In the genomic region with DNA sequence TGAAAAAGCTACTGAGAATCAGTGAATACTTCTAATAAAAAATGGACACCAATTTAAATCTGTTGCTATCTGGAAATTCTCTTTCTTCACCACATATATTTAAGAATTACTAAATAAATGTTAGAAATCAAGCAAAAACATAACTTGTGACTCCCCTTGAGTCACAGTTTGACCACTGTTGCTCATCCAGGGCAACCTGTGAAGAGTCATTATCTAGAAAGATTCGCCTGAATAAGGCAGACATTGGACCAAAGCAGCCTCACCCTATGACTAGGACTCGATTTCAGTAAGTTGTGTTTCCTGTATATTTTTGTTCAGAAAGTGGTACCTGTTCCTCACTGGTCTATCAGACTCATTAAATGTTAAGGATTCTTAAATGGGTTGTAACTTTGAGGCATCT, we compare ENCODE assay signal across 20 cellular contexts.
"Had no signal": no experiment of that assay in that cellular context is flagged by ENCODE, and none has a peak within 500 bp of the region (broad histone marks: within the 10 kb centered on the region; RNA-seq: fewer than 3 reads in every experiment).

No MANE protein-coding gene starts in this region.

- H3K4me2 ChIP-seq: SK-N-SH had no signal

- H3K9ac ChIP-seq: SK-N-SH had no signal

- H3K9me3 ChIP-seq: gastrocnemius medialis, heart right ventricle, mucosa of descending colon, right lobe of liver, SK-N-SH, spleen had no signal

- H3K4me3 ChIP-seq: gastrocnemius medialis, heart right ventricle, mucosa of descending colon, right lobe of liver, spleen had no signal

- H3K4me1 ChIP-seq: gastrocnemius medialis, heart right ventricle, right lobe of liver, spleen had no signal

- H3K27ac ChIP-seq: epithelial cell of prostate, gastrocnemius medialis, heart right ventricle, right lobe of liver, spleen had no signal

- DNase-seq: activated CD4-positive, alpha-beta T cell treated with anti-CD3 and anti-CD28 coated beads, Interleukin-2, amount 10 ng/mL, durations not matched to agents 24 days and 14 days; activated CD4-positive, CD25-positive, alpha-beta regulatory T cell; activated CD8-positive, alpha-beta memory T cell treated with anti-CD3 and anti-CD28 coated beads for 24 hours; activated CD8-positive, alpha-beta memory T cell treated with anti-CD3 and anti-CD28 coated beads, Interleukin-2, amount 50 U/mL, for 48 hours; activated effector memory CD4-positive, alpha-beta T cell treated with anti-CD3 and anti-CD28 coated beads, Interleukin-2, amount 50 U/mL, for 16 hours; activated T-cell treated with anti-CD3 and anti-CD28 coated beads, Interleukin-2, amount 50 U/mL, for 48 hours; dermis blood vessel endothelial cell; effector memory CD8-positive, alpha-beta T cell; gastrocnemius medialis; heart right ventricle; mesenchymal stem cell; mucosa of descending colon; naive thymus-derived CD4-positive, alpha-beta T cell; right lobe of liver; SK-N-SH; spleen; stimulated activated CD8-positive, alpha-beta memory T cell treated with anti-CD3 and anti-CD28 coated beads, Interleukin-4, amount 100 ng/mL, for 48 hours; stimulated activated naive CD4-positive, alpha-beta T cell; T-cell had no signal

- ATAC-seq: effector memory CD8-positive, alpha-beta T cell; gastrocnemius medialis; heart right ventricle; mucosa of descending colon; naive thymus-derived CD4-positive, alpha-beta T cell; right lobe of liver; T-cell had no signal

- H3K27me3 ChIP-seq: gastrocnemius medialis, heart right ventricle, right lobe of liver, spleen had no signal

- H3K36me3 ChIP-seq: gastrocnemius medialis, heart right ventricle, right lobe of liver, spleen had no signal
